In the genomic region with DNA sequence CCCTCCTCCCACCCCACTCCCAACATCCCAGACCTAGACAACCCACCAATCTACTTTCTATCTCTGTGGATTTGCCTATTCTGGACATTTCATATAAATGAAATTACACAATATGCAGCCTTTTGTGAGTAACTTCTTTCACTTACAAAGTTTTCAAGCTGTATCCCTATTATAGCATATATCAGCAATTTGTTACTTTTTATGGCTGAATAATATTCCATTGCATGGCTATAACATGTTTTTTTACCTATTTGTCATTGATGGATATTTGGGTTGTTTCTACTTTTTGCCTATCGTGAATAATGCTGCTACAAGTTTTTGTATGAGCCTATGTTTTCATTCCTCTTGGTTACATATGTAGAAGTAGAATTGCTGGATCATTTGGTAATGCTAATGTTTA, we compare ENCODE assay signal across 22 cellular contexts. TPM values are rescaled to one million over a fixed set of nuclear protein-coding genes. Genes with fewer than 3 reads are reported as not detected.
"Had no signal": no experiment of that assay in that cellular context is flagged by ENCODE, and none has a peak within 500 bp of the region (broad histone marks: within the 10 kb centered on the region; RNA-seq: fewer than 3 reads in every experiment).

No MANE protein-coding gene starts in this region.

- H3K4me3 ChIP-seq: SJSA1, SK-N-MC had no signal

- H3K9ac ChIP-seq: KMS-11 had no signal

- FAIRE-seq: RCC 7860 had no signal

- H3K27ac ChIP-seq: KMS-11, SJSA1, SK-N-MC had no signal

- DNase-seq: Kasumi-1, MM.1S, NCI-H1092 treated with DMSO at 0.1 percent for 48 hours, NCI-H1417, NCI-H1436 treated with DMSO at 0.1 percent for 48 hours, NCI-H1694, NCI-H187 treated with DMSO at 0.1 percent for 48 hours, NCI-H2029 treated with DMSO at 0.1 percent for 48 hours, NCI-H2227 treated with DMSO at 0.1 percent for 48 hours, NCI-H524 treated with DMSO at 0.1 percent for 48 hours, NCI-H69, NCI-H774, Right ventricle myocardium superior, RPMI8226, SIG-M5 had no signal

- H3K4me2 ChIP-seq: KMS-11 had no signal

RNA-seq across cellular contexts. Expression of gene CCNI2, which starts 8.0 kb away (rescaled TPM):
- total RNA-seq: HT1080, M059J, NCI-H460, SJSA1 had no signal
